Comparison of ENCODE assay signal across 15 cellular contexts in the genomic region with DNA sequence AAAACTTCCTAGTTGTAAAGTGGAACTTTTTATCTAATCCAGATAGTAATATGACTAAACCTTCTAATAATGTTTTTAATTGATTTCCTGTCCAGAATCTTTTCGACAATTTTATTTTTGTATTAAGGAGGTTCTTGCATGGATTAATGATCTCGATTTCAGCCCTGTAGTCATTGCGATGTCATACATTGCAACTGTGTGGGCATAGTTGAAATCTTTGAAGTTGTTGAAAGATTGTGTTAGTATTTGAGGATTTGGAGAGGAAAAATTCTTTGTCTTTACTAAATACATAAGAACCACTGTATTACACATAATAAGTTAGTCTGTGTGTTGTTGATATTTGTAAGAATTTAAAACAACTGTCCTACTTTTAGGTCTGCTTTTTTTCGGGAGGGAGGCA. TPM values are rescaled to one million over a fixed set of nuclear protein-coding genes. Genes with fewer than 3 reads are reported as not detected.
DNase-seq lines count a peak whose midpoint lies in the region; ATAC-seq and TF ChIP-seq lines count a peak whose summit lies in the region.
"Had no signal": no experiment of that assay in that cellular context is flagged by ENCODE, and none has a peak within 500 bp of the region (broad histone marks: within the 10 kb centered on the region; RNA-seq: fewer than 3 reads in every experiment).

No MANE protein-coding gene starts in this region.

- peak overlapping the region in 2 of 3 experiments; percentile 54 to 69 for H3K27ac Mint-ChIP-seq in nephron

- H3K4me3 ChIP-seq in A673 (ENCODE audit: low read depth, low read length, poor library complexity, severe bottlenecking) (peak overlapping the region; percentile 33), NB4 (ENCODE audit: low read depth, low read length) (peak overlapping the region; percentile 37)
- H3K4me3 ChIP-seq: hepatocyte, K562 had no signal

- TF ChIP-seq CTCF in A673 (conservative IDR thresholded peaks at IDR 0.05; ENCODE audit: low read depth, low read length) (no peak), NB4 (IDR thresholded peaks at IDR 0.05; ENCODE audit: low read depth, low read length) (no peak), nephron (IDR thresholded peaks at IDR 0.05; ENCODE audit: unreplicated experiment in 3 of 3) (no peak)

- H3K36me3 ChIP-seq in A673 (ENCODE audit: insufficient read depth, low read length, poor library complexity, severe bottlenecking), result no peaks in the 10 kb centered on the region
- H3K36me3 ChIP-seq: WERI-Rb-1 had no signal

- POLR2A ChIA-PET in A673 (lab: Charles Lee; ENCODE audit: low non-redundant PET), result no interaction called here

- no peak overlapping the region for H3K4me3 Mint-ChIP-seq in nephron
- H3K4me3 Mint-ChIP-seq: neural crest cell had no signal

- DNase-seq in A673 (ENCODE audit: low spot score) (peak; percentile 46), NB4 (ENCODE audit: low read depth) (peak; percentile 28), dermis blood vessel endothelial cell (peak; percentile 41), AG08396 (ENCODE audit: low spot score) (no peak), left lobe of liver (ENCODE audit: low spot score) (no peak)
- DNase-seq: activated gamma-delta T cell, NCI-H1417, small intestine, WERI-Rb-1 had no signal

- H3K27ac ChIP-seq in A673 (ENCODE audit: low read depth, low read length, poor library complexity, severe bottlenecking), result peak overlapping the region; percentile 92
- H3K27ac ChIP-seq: hepatocyte, WERI-Rb-1 had no signal

- peaks cover 54% of the 10 kb centered on the region for H3K4me1 ChIP-seq in A673 (ENCODE audit: insufficient read depth, low read length, poor library complexity, severe bottlenecking)

- no peaks in the 10 kb centered on the region for H3K9me3 ChIP-seq in A673 (ENCODE audit: low read depth, low read length, poor library complexity, severe bottlenecking)

- intact Hi-C loops in A673 (cut with micrococcal nuclease; ENCODE audit: unreplicated experiment), result no loop called here

- ATAC-seq in HG03139 (IDR thresholded peaks at IDR 0.05; ENCODE audit: unreplicated experiment) (no peak), HG03354 (IDR thresholded peaks at IDR 0.05; ENCODE audit: poor library complexity, severe bottlenecking, unreplicated experiment) (no peak), left lobe of liver (no peak)

- no peak for TF ChIP-seq POLR2A in NB4 (IDR thresholded peaks at IDR 0.05; ENCODE audit: extremely low read depth, insufficient read length)

- no TSS peak for BruUV-seq in A673 (replicated peaks; lab: Mats Ljungman, UMichigan)

- H3K27me3 ChIP-seq in A673 (replicated peaks; ENCODE audit: insufficient read depth, low read depth, low read length, poor library complexity), result no peaks in the 10 kb centered on the region
- H3K27me3 ChIP-seq: hepatocyte had no signal

- H3K36me3 Mint-ChIP-seq in nephron (ENCODE audit: low read depth), result peaks cover 16% of the 10 kb centered on the region

- CTCF ChIA-PET in A673 (lab: Charles Lee), result interaction anchor here (0.7 kb wide), 1 partner anchor 15 kb away, joined by 3 read pairs; no protein-coding TSS in a partner anchor

- H3K27me3 Mint-ChIP-seq in nephron (ENCODE audit: low read depth), result no peaks in the 10 kb centered on the region

- no peaks in the 10 kb centered on the region for H3K9me3 Mint-ChIP-seq in nephron
- H3K9me3 Mint-ChIP-seq: neural crest cell had no signal

- H3K4me1 Mint-ChIP-seq in nephron, result peaks cover 46% of the 10 kb centered on the region

RNA-seq across cellular contexts. Expression of a gene that starts 31.1 kb away (rescaled TPM):
- total RNA-seq in A673 (2021), result 155 and 163 TPM in 2 replicates
- 125 and 137 TPM in 2 replicates for total RNA-seq in dermis blood vessel endothelial cell
- 41.5 TPM for total RNA-seq in left lobe of liver

Comparison
In these comparisons a context has a peak if more than half of its experiments do, and no peak if none do; other contexts are left out.
1. DNase-seq: peak in A673 (single experiment), NB4 (single experiment) and dermis blood vessel endothelial cell (single experiment); none in AG08396 (single experiment) and left lobe of liver (single experiment).